9 cellular contexts compared by ENCODE assay signal in the genomic region with DNA sequence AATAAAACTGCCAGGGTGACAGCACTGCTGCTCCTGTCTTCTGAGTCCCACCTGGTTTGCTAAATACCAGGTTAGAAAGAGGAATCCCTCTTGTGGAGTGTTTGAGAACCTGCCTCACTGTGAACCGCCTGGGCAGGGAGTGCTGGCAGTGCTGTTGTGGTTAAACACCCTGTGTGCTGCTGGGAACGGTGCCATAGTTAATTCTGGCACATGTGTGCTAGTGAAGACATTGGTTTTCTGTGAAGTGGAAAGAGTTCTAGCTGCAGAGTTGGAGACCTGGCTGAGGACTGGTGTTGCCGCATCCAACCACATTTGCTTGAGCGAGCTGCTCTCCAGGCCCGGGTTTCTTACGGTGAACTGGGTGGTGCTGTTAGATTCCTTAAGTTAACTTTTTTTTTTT.
A peak's percentile ranks its signal among the peaks of the same experiment; 100 is the strongest.
DNase-seq lines count a peak whose midpoint lies in the region; ATAC-seq, FAIRE-seq and TF ChIP-seq lines count a peak whose summit lies in the region.
"Had no signal": no experiment of that assay in that cellular context is flagged by ENCODE, and none has a peak within 500 bp of the region (broad histone marks: within the 10 kb centered on the region; RNA-seq: fewer than 3 reads in every experiment).

No MANE protein-coding gene starts in this region.

- H3K27me3 ChIP-seq in right lobe of liver (no peaks in the 10 kb centered on the region), PC-9 (ENCODE audit: insufficient read depth, low read depth) (no peaks in the 10 kb centered on the region)

- H3K9me2 ChIP-seq in PC-9 (ENCODE audit: insufficient read depth), result no peaks in the 10 kb centered on the region

- peaks cover 50% of the 10 kb centered on the region for H3K36me3 Mint-ChIP-seq in MCF 10A (ENCODE audit: insufficient read depth, unreplicated experiment)

- no peaks in the 10 kb centered on the region; the same call in 1 of the 2 replicates for H3F3A ChIP-seq in PC-9 (ENCODE audit: insufficient read depth, low read depth)

- no peaks in the 10 kb centered on the region for H3K9me3 Mint-ChIP-seq in MCF 10A (ENCODE audit: unreplicated experiment)
- H3K9me3 Mint-ChIP-seq: CD4-positive, alpha-beta memory T cell had no signal

- peak overlapping the region; percentile 66 for H3K27ac Mint-ChIP-seq in MCF 10A (ENCODE audit: low read depth, unreplicated experiment)

- peaks cover 0 to 56% (median 23%) of the 10 kb centered on the region in 4 donors for H3K36me3 ChIP-seq in right lobe of liver
- peaks cover 18% of the 10 kb centered on the region; the same call in 1 of the 2 replicates for H3K36me3 ChIP-seq in PC-9 (ENCODE audit: low read depth)

- H3K4me1 ChIP-seq in right lobe of liver, result peaks cover 0 to 31% (median 11%) of the 10 kb centered on the region in 4 donors
- no peaks in the 10 kb centered on the region for H3K4me1 ChIP-seq in PC-9 (replicated peaks; ENCODE audit: insufficient read depth)

- no peak overlapping the region for H3K4me2 ChIP-seq in PC-9

- peak overlapping the region; percentile 77 for H3K4me3 Mint-ChIP-seq in MCF 10A (ENCODE audit: unreplicated experiment)
- H3K4me3 Mint-ChIP-seq: CD4-positive, alpha-beta memory T cell had no signal

- H3K4me3 ChIP-seq in right lobe of liver, result no peak overlapping the region
- H3K4me3 ChIP-seq in PC-9, result no peak overlapping the region

- 22% methylated on average over 6 of the region's 6 CpGs for WGBS in right lobe of liver (ENCODE audit: insufficient coverage, low coverage, low lambda C conversion rate, missing lambda C conversion rate)

- H2AFZ ChIP-seq in PC-9, result no peak overlapping the region

- POLR2A ChIA-PET in MCF 10A (lab: Yijun Ruan, JAX), result interaction anchor here (0.6 to 5.2 kb wide), 19 partner anchors 10 to 340 kb away, joined by 3 to 92 read pairs (median 5); partner anchors contain the start of genes IGF2R, MRPL18, TCP1 and WTAP
- POLR2A ChIA-PET in PC-9 (lab: Charles Lee; ENCODE audit: unreplicated experiment), result no interaction called here

- TF ChIP-seq CTCF in MCF 10A (IDR thresholded peaks at IDR 0.05; ENCODE audit: unreplicated experiment) (peak; percentile 34), right lobe of liver (IDR thresholded peaks at IDR 0.05) (peak; percentile 39 to 64 (median 58)), PC-9 (conservative IDR thresholded peaks at IDR 0.05) (no peak)

- intact Hi-C loops in Right ventricle myocardium inferior (cut with DNase I) (loop anchor here (1.0 kb wide), 1 partner anchor 73 kb away; no protein-coding TSS in a partner anchor), cardiac septum (cut with DNase I) (loop anchor here (5.0 kb wide), 2 partner anchors 74 to 179 kb away; partner anchors contain the start of gene IGF2R), MCF 10A (cut with micrococcal nuclease) (loop anchor here (1.0 to 5.0 kb wide), 4 partner anchors 71 to 347 kb away; partner anchors contain the start of gene TCP1), right lobe of liver (cut with DNase I) (no loop called here), PC-9 (cut with micrococcal nuclease; ENCODE audit: unreplicated experiment) (no loop called here)

- no TSS peak for BruUV-seq in MCF 10A (replicated peaks; lab: Mats Ljungman, UMichigan)
- no TSS peak for BruUV-seq in PC-9 (replicated peaks; lab: Mats Ljungman, UMichigan)

- no peaks in the 10 kb centered on the region for H3K79me2 ChIP-seq in PC-9 (ENCODE audit: low read depth)

- H3K4me1 Mint-ChIP-seq in MCF 10A (ENCODE audit: insufficient read depth, unreplicated experiment), result peaks cover 58% of the 10 kb centered on the region

- H3K27ac ChIP-seq in right lobe of liver (peak overlapping the region; percentile 83 to 90 (median 88)), PC-9 (no peak overlapping the region)

- H4K20me1 ChIP-seq in PC-9 (ENCODE audit: insufficient read depth), result no peaks in the 10 kb centered on the region

- no peak for DNase-seq in Right ventricle myocardium inferior (ENCODE audit: missing footprints)
- no peak for DNase-seq in cardiac septum (ENCODE audit: low spot score)
- DNase-seq in MCF 10A (ENCODE audit: unreplicated experiment), result peak; percentile 97
- DNase-seq in right lobe of liver, result peak; percentile 82 to 95 (median 88)
- no peak for DNase-seq in RCC 7860 (ENCODE audit: low spot score)
- DNase-seq in PC-9, result no peak
- no peak for DNase-seq in SW480 (ENCODE audit: low spot score)
- DNase-seq: CD4-positive, alpha-beta memory T cell had no signal

- H3K9me3 ChIP-seq in right lobe of liver, result no peaks in the 10 kb centered on the region
- H3K9me3 ChIP-seq in PC-9 (ENCODE audit: insufficient read depth, low read depth), result no peaks in the 10 kb centered on the region

- no peak for TF ChIP-seq POLR2A in right lobe of liver (IDR thresholded peaks at IDR 0.05)

- no peaks in the 10 kb centered on the region for H3K27me3 Mint-ChIP-seq in MCF 10A (ENCODE audit: insufficient read depth, unreplicated experiment)
- H3K27me3 Mint-ChIP-seq: CD4-positive, alpha-beta memory T cell had no signal

- CTCF ChIA-PET in MCF 10A (lab: Yijun Ruan, JAX) (interaction anchor here (0.7 to 2.0 kb wide), 11 partner anchors 11 to 933 kb away, joined by 3 to 12 read pairs (median 3); no protein-coding TSS in a partner anchor), PC-9 (lab: Charles Lee) (no interaction called here)

- ATAC-seq in Right ventricle myocardium inferior (peak; percentile 90), right lobe of liver (peak; percentile 86 to 95 (median 94)), HG03354 (IDR thresholded peaks at IDR 0.05; ENCODE audit: poor library complexity, severe bottlenecking, unreplicated experiment) (no peak)

- FAIRE-seq in RCC 7860 (lab: Jason Lieb, UNC), result no peak

Comparison
In these comparisons a context has a peak if more than half of its experiments do, and no peak if none do; other contexts are left out.
1. DNase-seq: peak in MCF 10A (single experiment) and right lobe of liver (3 of 3); none in Right ventricle myocardium inferior (single experiment), cardiac septum (single experiment), RCC 7860 (single experiment), PC-9 (0 of 2) and SW480 (single experiment).
2. intact Hi-C loops: an anchor here in Right ventricle myocardium inferior (1.0 kb wide), cardiac septum (5.0 kb wide) and MCF 10A (1.0 to 5.0 kb wide); none called in right lobe of liver and PC-9.